25 cellular contexts compared by ENCODE assay signal in genomic region chr7:299628-300027, GRCh38. TPM values are rescaled to one million over a fixed set of nuclear protein-coding genes. Genes with fewer than 3 reads are reported as not detected.
"Had no signal": no experiment of that assay in that cellular context is flagged by ENCODE, and none has a peak within 500 bp of the region (broad histone marks: within the 10 kb centered on the region; RNA-seq: fewer than 3 reads in every experiment).

No MANE protein-coding gene starts in this region.

- H3K4me1 ChIP-seq: neural progenitor cell, sigmoid colon, stomach had no signal

- DNase-seq: cerebellar nuclear complex; effector CD4-positive, alpha-beta T cell; foreskin melanocyte; mesendoderm; naive thymus-derived CD4-positive, alpha-beta T cell; occipital lobe; sigmoid colon; stimulated activated CD4-positive, alpha-beta T cell treated with anti-CD3 and anti-CD28 coated beads, Interleukin-12 subunit alpha, Interleukin-12 subunit beta, amount 100 ng/mL, for 4 hours; stimulated activated naive CD4-positive, alpha-beta T cell; stomach; substantia nigra; transverse colon had no signal

- H2AFZ ChIP-seq: hepatocyte, neural progenitor cell had no signal

- H3K4me3 Mint-ChIP-seq: naive thymus-derived CD4-positive, alpha-beta T cell; neural progenitor cell had no signal

- H3K4me2 ChIP-seq: hepatocyte, neural progenitor cell had no signal

- H3K9ac ChIP-seq: neural progenitor cell had no signal

- H3K4me3 ChIP-seq: hepatocyte, neural progenitor cell, sigmoid colon, skin epidermis, stomach, thoracic aorta, transverse colon had no signal

- H3K36me3 ChIP-seq: neural progenitor cell, sigmoid colon, stomach, thoracic aorta, transverse colon had no signal

- H3K27ac Mint-ChIP-seq: naive thymus-derived CD4-positive, alpha-beta T cell; neural progenitor cell had no signal

- H3K27ac ChIP-seq: hepatocyte, neural progenitor cell, sigmoid colon, skin epidermis, stomach, thoracic aorta, transverse colon had no signal

- H3K36me3 Mint-ChIP-seq: naive thymus-derived CD4-positive, alpha-beta T cell; neural progenitor cell had no signal

- ATAC-seq: left colon; naive thymus-derived CD4-positive, alpha-beta T cell had no signal

- H3K9me3 ChIP-seq: sigmoid colon, stomach, thoracic aorta, transverse colon had no signal

- H3K27me3 ChIP-seq: hepatocyte, neural progenitor cell had no signal

RNA-seq across cellular contexts. Expression of gene FOXL3, which starts 9.7 kb away (rescaled TPM):
- total RNA-seq: dermis microvascular lymphatic vessel endothelial cell; hepatocyte; kidney epithelial cell; liver; lung microvascular endothelial cell; mononuclear cell; naive thymus-derived CD4-positive, alpha-beta T cell; occipital lobe; pulmonary artery endothelial cell; sigmoid colon; stomach; thoracic aorta; transverse colon; urinary bladder had no signal
- polyA plus RNA-seq: esophagus; hepatocyte; liver; naive thymus-derived CD4-positive, alpha-beta T cell; sigmoid colon; stomach; urinary bladder had no signal
